Comparison of ENCODE assay signal across 1 cellular context in the genomic region with DNA sequence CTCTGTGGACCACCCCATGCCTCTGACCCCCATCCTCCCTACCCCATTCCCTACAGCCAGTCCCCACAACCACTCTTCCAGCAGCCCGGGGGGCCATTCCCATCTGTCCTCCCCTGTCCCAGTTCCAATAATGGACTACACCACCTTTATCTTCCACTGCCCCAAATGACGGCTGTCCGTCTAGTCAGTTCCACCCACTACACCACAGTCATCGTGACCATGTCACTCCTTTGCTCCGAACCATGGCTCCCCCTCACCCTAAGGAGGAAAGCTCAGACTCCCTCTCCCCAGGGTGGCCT.
TF ChIP-seq lines count a peak whose summit lies in the region.

No MANE protein-coding gene starts in this region.

TF ChIP-seq in HepG2, 621 proteins besides CTCF, POLR2A, EP300 and RAD21:
- no peak for TF ChIP-seq PRPF4 (IDR thresholded peaks at IDR 0.05; ENCODE audit: low read depth, low read length, poor library complexity, severe bottlenecking)
- TF ChIP-seq ZNF652 (CRISPR knock-in tag; IDR thresholded peaks at IDR 0.05; ENCODE audit: borderline replicate concordance, low read depth), result no peak
- TF ChIP-seq, protein P1, sequence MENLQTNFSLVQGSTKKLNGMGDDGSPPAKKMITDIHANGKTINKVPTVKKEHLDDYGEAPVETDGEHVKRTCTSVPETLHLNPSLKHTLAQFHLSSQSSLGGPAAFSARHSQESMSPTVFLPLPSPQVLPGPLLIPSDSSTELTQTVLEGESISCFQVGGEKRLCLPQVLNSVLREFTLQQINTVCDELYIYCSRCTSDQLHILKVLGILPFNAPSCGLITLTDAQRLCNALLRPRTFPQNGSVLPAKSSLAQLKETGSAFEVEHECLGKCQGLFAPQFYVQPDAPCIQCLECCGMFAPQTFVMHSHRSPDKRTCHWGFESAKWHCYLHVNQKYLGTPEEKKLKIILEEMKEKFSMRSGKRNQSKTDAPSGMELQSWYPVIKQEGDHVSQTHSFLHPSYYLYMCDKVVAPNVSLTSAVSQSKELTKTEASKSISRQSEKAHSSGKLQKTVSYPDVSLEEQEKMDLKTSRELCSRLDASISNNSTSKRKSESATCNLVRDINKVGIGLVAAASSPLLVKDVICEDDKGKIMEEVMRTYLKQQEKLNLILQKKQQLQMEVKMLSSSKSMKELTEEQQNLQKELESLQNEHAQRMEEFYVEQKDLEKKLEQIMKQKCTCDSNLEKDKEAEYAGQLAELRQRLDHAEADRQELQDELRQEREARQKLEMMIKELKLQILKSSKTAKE (CRISPR knock-in tag; IDR thresholded peaks at IDR 0.05; ENCODE audit: borderline replicate concordance), result no peak
- TF ChIP-seq SPEN (CRISPR knock-in tag; IDR thresholded peaks at IDR 0.05; ENCODE audit: low read depth), result 0 out of 2 replicates have a peak, but pooled peaks have one; percentile 15
